14 cellular contexts compared by ENCODE assay signal in the genomic region with DNA sequence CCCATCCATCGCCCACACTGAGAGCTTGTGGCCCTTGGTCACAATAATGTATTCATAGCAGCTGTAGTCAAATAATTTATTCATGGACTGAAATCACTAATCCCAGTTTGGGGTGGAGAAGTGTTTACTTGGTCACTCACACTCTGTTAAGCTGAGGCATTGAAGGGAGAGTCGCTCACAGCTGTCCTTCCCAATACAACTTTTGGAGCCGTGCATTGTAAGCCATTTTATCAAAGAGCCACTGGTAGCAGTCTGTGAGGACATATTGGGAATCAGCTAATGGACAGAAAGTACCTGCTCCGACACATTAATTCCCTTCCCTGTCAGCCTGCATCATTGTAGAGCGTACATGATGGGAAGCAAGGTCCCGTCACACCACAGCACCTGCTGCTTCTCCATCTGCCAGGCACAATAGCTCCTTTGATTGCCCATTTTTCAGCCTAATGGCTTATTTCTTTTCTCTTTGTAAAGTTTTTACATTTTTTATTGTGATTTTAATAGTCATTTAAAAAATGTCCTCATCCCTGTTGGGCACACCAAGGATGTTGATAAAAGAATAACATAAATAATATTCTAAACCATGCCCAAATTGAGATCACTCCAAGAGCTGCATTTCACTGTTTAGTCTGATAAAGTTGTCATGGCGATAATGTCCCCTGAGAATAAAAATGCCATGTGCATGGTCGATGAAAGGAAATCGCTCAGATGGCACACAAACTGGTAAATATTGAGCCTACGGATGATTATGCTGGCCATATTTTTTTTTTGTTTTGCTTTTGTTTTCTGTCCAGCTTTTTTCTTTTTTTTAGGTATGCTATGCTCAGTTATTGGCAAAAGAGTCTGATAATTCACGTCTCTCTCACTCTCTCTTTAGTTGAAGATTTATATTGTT.
A peak's percentile ranks its signal among the peaks of the same experiment; 100 is the strongest.
DNase-seq lines count a peak whose midpoint lies in the region; ATAC-seq and TF ChIP-seq lines count a peak whose summit lies in the region.
"Had no signal": no experiment of that assay in that cellular context is flagged by ENCODE, and none has a peak within 500 bp of the region (broad histone marks: within the 10 kb centered on the region; RNA-seq: fewer than 3 reads in every experiment).

No MANE protein-coding gene starts in this region.

- TF ChIP-seq CTCF in dorsolateral prefrontal cortex (IDR thresholded peaks at IDR 0.05 in 54 of 56, conservative IDR thresholded peaks at IDR 0.05 in 2 of 56; ENCODE audit: low read depth in 1 of 56, partially characterized antibody in 56 of 56) (no peak), GM13976 (IDR thresholded peaks at IDR 0.05; ENCODE audit: borderline replicate concordance, control extremely low read depth, extremely low read depth, insufficient read depth, missing control alignments) (no peak)

- in situ Hi-C loops in GM13976 (cut with MboI; ENCODE audit: low sequenced_read_pairs, unreplicated experiment), result no loop called here

- no peaks in the 10 kb centered on the region for H3K36me3 ChIP-seq in BLaER1 treated with 17β-estradiol and CSF1 and Interleukin-3, amounts not matched to agents 10 nM and 100 nM
- H3K36me3 ChIP-seq: gastroesophageal sphincter had no signal

- ATAC-seq in GM18909 (IDR thresholded peaks at IDR 0.05; ENCODE audit: poor library complexity, unreplicated experiment) (no peak), esophagus mucosa (no peak)
- ATAC-seq: gastroesophageal sphincter, mucosa of descending colon had no signal

- H3K4me1 ChIP-seq in BLaER1 treated with 17β-estradiol and CSF1 and Interleukin-3, amounts not matched to agents 10 nM and 100 nM, result peaks cover 5 to 25% (median 16%) of the 10 kb centered on the region in 10 experiments; a peak in 15 of 20 replicates
- H3K4me1 ChIP-seq: gastroesophageal sphincter, parathyroid adenoma, testis had no signal

- intact Hi-C loops in dorsolateral prefrontal cortex (cut with DNase I), result no loop called here

- no peaks in the 10 kb centered on the region for H4K20me1 ChIP-seq in BLaER1 treated with 17β-estradiol and CSF1 and Interleukin-3, amounts not matched to agents 10 nM and 100 nM

- peak overlapping the region in 10 of 11 experiments; percentile 0 to 58 (median 39); a peak in 13 of 22 replicates for H3K4me2 ChIP-seq in BLaER1 treated with 17β-estradiol and CSF1 and Interleukin-3, amounts not matched to agents 10 nM and 100 nM

- DNase-seq in NCI-H1417 treated with DMSO at 0.1 percent for 48 hours (lab: John Stamatoyannopoulos, UW) (peak; percentile 28), NCI-H446 treated with DMSO at 0.1 percent for 48 hours (lab: John Stamatoyannopoulos, UW) (peak; percentile 2), dorsolateral prefrontal cortex (peak in 1 of 10 donors; percentile 84), GM13976 (ENCODE audit: low spot score) (no peak), midbrain (lab: John Stamatoyannopoulos, UW) (no peak)
- DNase-seq: DND-41; mucosa of descending colon; stimulated activated CD4-positive, alpha-beta T cell treated with anti-CD3 and anti-CD28 coated beads, Interleukin-15, amount 100 ng/mL, for 24 hours; testis had no signal

- no peaks in the 10 kb centered on the region for H3K9me3 ChIP-seq in BLaER1 treated with 17β-estradiol and CSF1 and Interleukin-3, amounts not matched to agents 10 nM and 100 nM (replicated peaks in 1 of 11)
- H3K9me3 ChIP-seq: gastroesophageal sphincter, mucosa of descending colon, testis had no signal

- no peak overlapping the region; a peak in 1 of 22 replicates for H3K27ac ChIP-seq in BLaER1 treated with 17β-estradiol and CSF1 and Interleukin-3, amounts not matched to agents 10 nM and 100 nM
- H3K27ac ChIP-seq in dorsolateral prefrontal cortex, result peak overlapping the region in 38 of 59 donors; percentile 5 to 91 (median 55)
- H3K27ac ChIP-seq: gastroesophageal sphincter, parathyroid adenoma, testis had no signal

- no peak overlapping the region for H3K4me3 ChIP-seq in BLaER1 treated with 17β-estradiol and CSF1 and Interleukin-3, amounts not matched to agents 10 nM and 100 nM
- H3K4me3 ChIP-seq in dorsolateral prefrontal cortex, result peak overlapping the region in 28 of 59 donors; percentile 1 to 46 (median 14)
- H3K4me3 ChIP-seq: gastroesophageal sphincter, mucosa of descending colon, testis had no signal

- H3K9ac ChIP-seq in BLaER1 treated with 17β-estradiol and CSF1 and Interleukin-3, amounts not matched to agents 10 nM and 100 nM, result no peak overlapping the region
- H3K9ac ChIP-seq: parathyroid adenoma had no signal

- no peaks in the 10 kb centered on the region for H3K27me3 ChIP-seq in BLaER1 treated with 17β-estradiol and CSF1 and Interleukin-3, amounts not matched to agents 10 nM and 100 nM
- no peaks in the 10 kb centered on the region for H3K27me3 ChIP-seq in dorsolateral prefrontal cortex
- H3K27me3 ChIP-seq: gastroesophageal sphincter, testis had no signal

Comparison
In these comparisons a context has a peak if more than half of its experiments do, and no peak if none do; other contexts are left out.
1. H3K27ac ChIP-seq: peak in dorsolateral prefrontal cortex (38 of 59); none in BLaER1 treated with 17β-estradiol and CSF1 and Interleukin-3, amounts not matched to agents 10 nM and 100 nM (0 of 11).
2. DNase-seq: peak in NCI-H1417 treated with DMSO at 0.1 percent for 48 hours (single experiment) and NCI-H446 treated with DMSO at 0.1 percent for 48 hours (single experiment); none in GM13976 (single experiment) and midbrain (single experiment).